In the genomic region with DNA sequence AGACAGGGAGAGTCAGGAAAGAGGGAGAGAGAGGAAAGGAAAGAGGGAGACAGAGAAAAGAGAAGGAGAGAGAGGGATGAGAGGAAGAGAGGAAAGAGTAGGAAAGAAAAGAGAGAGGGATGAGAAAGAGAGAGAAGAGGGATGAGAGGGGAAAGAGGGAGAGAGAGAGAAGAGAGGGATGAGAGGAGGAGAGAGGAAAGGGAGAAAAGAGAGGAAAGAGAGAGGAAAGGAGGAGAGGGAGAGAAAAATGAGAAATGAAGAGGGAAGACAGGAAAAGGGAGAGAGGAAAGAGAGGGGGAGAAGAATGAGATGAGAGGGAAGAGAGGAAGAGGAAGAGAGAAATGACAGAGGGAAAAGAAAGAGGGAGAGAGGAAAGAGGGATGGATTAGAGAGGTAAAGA, we compare ENCODE assay signal across 29 cellular contexts.
"Had no signal": no experiment of that assay in that cellular context is flagged by ENCODE, and none has a peak within 500 bp of the region (broad histone marks: within the 10 kb centered on the region; RNA-seq: fewer than 3 reads in every experiment).

No MANE protein-coding gene starts in this region.

- H3K9me3 Mint-ChIP-seq: dendritic cell treated with granulocyte-macrophage colony-stimulating factor and Interleukin-4, amounts not matched to agents 40 ng/mL and 50 ng/mL, for 4 days; effector memory CD8-positive, alpha-beta T cell; endodermal cell had no signal

- H3K9me3 ChIP-seq: colonic mucosa, esophagus muscularis mucosa, esophagus squamous epithelium, gastrocnemius medialis, gastroesophageal sphincter, heart left ventricle, heart right ventricle had no signal

- DNase-seq: colonic mucosa; cortex of kidney; dermis blood vessel endothelial cell; dorsolateral prefrontal cortex; effector CD4-positive, alpha-beta T cell; effector CD8-positive, alpha-beta T cell; effector memory CD4-positive, alpha-beta T cell; effector memory CD8-positive, alpha-beta T cell; endodermal cell; erythroblast; esophagus squamous epithelium; foreskin fibroblast; foreskin keratinocyte; foreskin melanocyte; gastrocnemius medialis; glutamatergic neuron; head of caudate nucleus; heart left ventricle; heart right ventricle had no signal

- H3K27me3 ChIP-seq: colonic mucosa, esophagus squamous epithelium, foreskin keratinocyte, gastrocnemius medialis, hepatocyte had no signal

- H3K79me2 ChIP-seq: hepatocyte had no signal

- H2AFZ ChIP-seq: hepatocyte had no signal

- H3K4me2 ChIP-seq: hepatocyte had no signal

- H3K4me3 ChIP-seq: colonic mucosa, coronary artery, dorsolateral prefrontal cortex, esophagus muscularis mucosa, esophagus squamous epithelium, gastrocnemius medialis, gastroesophageal sphincter, heart left ventricle, heart right ventricle, hepatocyte had no signal

- H3K27me3 Mint-ChIP-seq: dendritic cell treated with granulocyte-macrophage colony-stimulating factor and Interleukin-4, amounts not matched to agents 40 ng/mL and 50 ng/mL, for 4 days; effector memory CD8-positive, alpha-beta T cell had no signal

- H3K36me3 ChIP-seq: colonic mucosa, esophagus muscularis mucosa, esophagus squamous epithelium, gastrocnemius medialis, gastroesophageal sphincter, heart left ventricle, heart right ventricle had no signal

- H3K4me3 Mint-ChIP-seq: dendritic cell treated with granulocyte-macrophage colony-stimulating factor and Interleukin-4, amounts not matched to agents 40 ng/mL and 50 ng/mL, for 4 days; effector memory CD8-positive, alpha-beta T cell; endodermal cell had no signal

- ATAC-seq: effector memory CD8-positive, alpha-beta T cell; esophagus mucosa; foreskin keratinocyte; gastrocnemius medialis; gastroesophageal sphincter; heart left ventricle; heart right ventricle had no signal

- FAIRE-seq: endometrium, endothelial cell of umbilical vein, frontal cortex had no signal

- H3K4me1 ChIP-seq: colonic mucosa, esophagus muscularis mucosa, esophagus squamous epithelium, foreskin keratinocyte, gastrocnemius medialis, gastroesophageal sphincter, heart left ventricle, heart right ventricle had no signal

- H3K27ac ChIP-seq: colonic mucosa, coronary artery, dorsolateral prefrontal cortex, epithelial cell of prostate, esophagus muscularis mucosa, esophagus squamous epithelium, foreskin keratinocyte, gastrocnemius medialis, gastroesophageal sphincter, heart left ventricle, heart right ventricle, hepatocyte had no signal

- H3K27ac Mint-ChIP-seq: dendritic cell treated with granulocyte-macrophage colony-stimulating factor and Interleukin-4, amounts not matched to agents 40 ng/mL and 50 ng/mL, for 4 days; effector memory CD8-positive, alpha-beta T cell; endodermal cell had no signal
